ENCODE assay signal across 18 cellular contexts in genomic region chr9:132896906-132897305, GRCh38. TPM values are rescaled to one million over a fixed set of nuclear protein-coding genes. Genes with fewer than 3 reads are reported as not detected.
A peak's percentile ranks its signal among the peaks of the same experiment; 100 is the strongest.
DNase-seq lines count a peak whose midpoint lies in the region; TF ChIP-seq lines count a peak whose summit lies in the region.
"Had no signal": no experiment of that assay in that cellular context is flagged by ENCODE, and none has a peak within 500 bp of the region (broad histone marks: within the 10 kb centered on the region; RNA-seq: fewer than 3 reads in every experiment).

No MANE protein-coding gene starts in this region.

- no peaks in the 10 kb centered on the region for H3K9me3 Mint-ChIP-seq in endothelial cell (ENCODE audit: unreplicated experiment)
- H3K9me3 Mint-ChIP-seq: stimulated activated memory B cell treated with anti-CD40 and anti-IgM and Interleukin-4, amounts not matched to agents 10 μg/mL and 1 μg/mL and 100 μg/mL, for 72 hours had no signal

- H3K36me3 ChIP-seq in breast epithelium (peaks cover 13% of the 10 kb centered on the region), mammary epithelial cell (ENCODE audit: insufficient read depth, low read length) (peaks cover 4% of the 10 kb centered on the region)

- no peaks in the 10 kb centered on the region for H3K9me3 ChIP-seq in breast epithelium
- no peaks in the 10 kb centered on the region for H3K9me3 ChIP-seq in mammary epithelial cell (replicated peaks; ENCODE audit: insufficient read depth, low read length)
- H3K9me3 ChIP-seq: esophagus muscularis mucosa, SJSA1 had no signal

- H3K4me3 Mint-ChIP-seq in endothelial cell (ENCODE audit: unreplicated experiment) = peak overlapping the region; percentile 5
- H3K4me3 Mint-ChIP-seq: activated CD8-positive, alpha-beta memory T cell treated with anti-CD3 and anti-CD28 coated beads, Interleukin-2, amount 10 ng/mL, durations not matched to agents 7 days and 5 days; stimulated activated memory B cell treated with anti-CD40 and anti-IgM and Interleukin-4, amounts not matched to agents 10 μg/mL and 1 μg/mL and 100 μg/mL, for 72 hours had no signal

- TF ChIP-seq CTCF in breast epithelium (IDR thresholded peaks at IDR 0.05) = no peak
- TF ChIP-seq CTCF in mammary epithelial cell (conservative IDR thresholded peaks at IDR 0.05 in 1 of 2, IDR thresholded peaks at IDR 0.05 in 1 of 2; ENCODE audit: extremely low read depth in 1 of 2, insufficient read depth in 1 of 2, low read depth in 1 of 2, low read length in 2 of 2) = no peak
- no peak for TF ChIP-seq CTCF in endothelial cell (IDR thresholded peaks at IDR 0.05; ENCODE audit: unreplicated experiment)

- intact Hi-C loops in breast epithelium (cut with DNase I; ENCODE audit: low total_unique reads) = no loop called here
- intact Hi-C loops in mammary epithelial cell (cut with micrococcal nuclease) = no loop called here

- H3K4me1 ChIP-seq in breast epithelium (peaks cover 0 to 7% of the 10 kb centered on the region in 2 donors), mammary epithelial cell (ENCODE audit: insufficient read depth, low read length) (peaks cover 15% of the 10 kb centered on the region)
- H3K4me1 ChIP-seq: esophagus muscularis mucosa, parathyroid adenoma, SJSA1 had no signal

- no peak for TF ChIP-seq POLR2A in breast epithelium (IDR thresholded peaks at IDR 0.05)

- DNase-seq in breast epithelium (ENCODE audit: low spot score in 2 of 2) (peak in 1 of 2 donors; percentile 45), mammary epithelial cell (no peak), endothelial cell (ENCODE audit: low spot score) (no peak), inferior parietal cortex (ENCODE audit: extremely low spot score) (peak; percentile 87), superior temporal gyrus (ENCODE audit: extremely low spot score) (peak; percentile 94), ureter (ENCODE audit: low spot score) (no peak)
- DNase-seq in activated T-cell treated with anti-CD3 and anti-CD28 coated beads, Interleukin-2, amount 50 U/mL, for 48 hours = no peak
- no peak for DNase-seq in activated CD4-positive, CD25-positive, alpha-beta regulatory T cell treated with anti-CD3 and anti-CD28 coated beads, Interleukin-2, amount 50 U/mL, for 72 hours
- DNase-seq: activated CD8-positive, alpha-beta memory T cell treated with anti-CD3 and anti-CD28 coated beads, Interleukin-2, amount 10 ng/mL, durations not matched to agents 7 days and 5 days; activated effector memory CD4-positive, alpha-beta T cell treated with Interleukin-2 at 50 U/mL for 16 hours; DMS53; NCI-H1048; NCI-H2107 had no signal

- H4K20me1 ChIP-seq in mammary epithelial cell (ENCODE audit: insufficient read depth, low read length) = no peaks in the 10 kb centered on the region

- H3K9ac ChIP-seq in mammary epithelial cell (ENCODE audit: insufficient read depth, low read length) = no peak overlapping the region
- H3K9ac ChIP-seq: KMS-11, parathyroid adenoma had no signal

- peak overlapping the region; percentile 30 to 55 for H3K27ac ChIP-seq in breast epithelium
- H3K27ac ChIP-seq in mammary epithelial cell (ENCODE audit: insufficient read depth, low read depth, low read length) = no peak overlapping the region
- H3K27ac ChIP-seq: esophagus muscularis mucosa, KMS-11, parathyroid adenoma, SJSA1 had no signal

- H3K4me2 ChIP-seq in mammary epithelial cell (ENCODE audit: insufficient read depth, low read depth, low read length) = no peak overlapping the region
- H3K4me2 ChIP-seq: KMS-11 had no signal

- no peak overlapping the region for H2AFZ ChIP-seq in mammary epithelial cell (ENCODE audit: low read depth, low read length)
- H2AFZ ChIP-seq: parathyroid adenoma had no signal

- H3K79me2 ChIP-seq in mammary epithelial cell (ENCODE audit: insufficient read depth, low read length) = no peaks in the 10 kb centered on the region
- H3K79me2 ChIP-seq: parathyroid adenoma had no signal

- H3K4me3 ChIP-seq in breast epithelium = no peak overlapping the region
- no peak overlapping the region for H3K4me3 ChIP-seq in mammary epithelial cell (replicated peaks in 1 of 3; ENCODE audit: insufficient read depth in 1 of 3, low read depth in 2 of 3, low read length in 3 of 3)
- H3K4me3 ChIP-seq: esophagus muscularis mucosa, SJSA1 had no signal

- peaks cover 4% of the 10 kb centered on the region for H3K4me1 Mint-ChIP-seq in endothelial cell (ENCODE audit: unreplicated experiment)
- H3K4me1 Mint-ChIP-seq: stimulated activated memory B cell treated with anti-CD40 and anti-IgM and Interleukin-4, amounts not matched to agents 10 μg/mL and 1 μg/mL and 100 μg/mL, for 72 hours had no signal

- H3K27me3 ChIP-seq in breast epithelium (no peaks in the 10 kb centered on the region), mammary epithelial cell (ENCODE audit: insufficient read depth, low read length) (no peaks in the 10 kb centered on the region)
- H3K27me3 ChIP-seq: esophagus muscularis mucosa, SJSA1 had no signal

- peaks cover 2% of the 10 kb centered on the region for H3K27me3 Mint-ChIP-seq in endothelial cell (ENCODE audit: unreplicated experiment)
- H3K27me3 Mint-ChIP-seq: activated CD8-positive, alpha-beta memory T cell treated with anti-CD3 and anti-CD28 coated beads, Interleukin-2, amount 10 ng/mL, durations not matched to agents 7 days and 5 days; stimulated activated memory B cell treated with anti-CD40 and anti-IgM and Interleukin-4, amounts not matched to agents 10 μg/mL and 1 μg/mL and 100 μg/mL, for 72 hours had no signal

- CTCF ChIA-PET in mammary epithelial cell (lab: Charles Lee; ENCODE audit: low non-redundant PET) = no interaction called here

- H3K27ac Mint-ChIP-seq in endothelial cell (ENCODE audit: unreplicated experiment) = no peak overlapping the region
- H3K27ac Mint-ChIP-seq: activated CD8-positive, alpha-beta memory T cell treated with anti-CD3 and anti-CD28 coated beads, Interleukin-2, amount 10 ng/mL, durations not matched to agents 7 days and 5 days; stimulated activated memory B cell treated with anti-CD40 and anti-IgM and Interleukin-4, amounts not matched to agents 10 μg/mL and 1 μg/mL and 100 μg/mL, for 72 hours had no signal

- H3K36me3 Mint-ChIP-seq in endothelial cell (ENCODE audit: low read depth, unreplicated experiment) = peaks cover 57% of the 10 kb centered on the region

- dilution Hi-C loops in mammary epithelial cell (cut with HindIII; ENCODE audit: low sequenced_read_pairs) = loop anchor here (5.0 kb wide), 1 partner anchor 115 kb away; no protein-coding TSS in a partner anchor

- 40% methylated on average over 6 of the region's 6 CpGs for WGBS in mammary epithelial cell (ENCODE audit: low coverage, missing lambda C conversion rate)

- in situ Hi-C loops in mammary epithelial cell (cut with MboI; ENCODE audit: low sequenced_read_pairs in 2 of 2) = no loop called here

- BruUV-seq in mammary epithelial cell (replicated peaks; lab: Mats Ljungman, UMichigan) = no TSS peak

RNA-seq across cellular contexts. Expression of gene SPACA9, which starts 18.2 kb away (rescaled TPM):
- total RNA-seq in breast epithelium = 1 to 10 TPM; 2.9 to 5.4 (median 5.0) TPM
- total RNA-seq in mammary epithelial cell = 1 to 10 TPM; 4.5 to 7.3 TPM
- 3.9 TPM for polyA plus RNA-seq in mammary epithelial cell
- polyA minus RNA-seq in mammary epithelial cell = 3.2 TPM
- 2.7 TPM for total RNA-seq in endothelial cell (ENCODE audit: unreplicated experiment)
- total RNA-seq in ureter = 5.4 TPM

RNA-seq across cellular contexts. Expression of gene AK8, which starts 18.8 kb away (rescaled TPM):
- 1 to 10 TPM in 2 of 3 donors, under 1 TPM in 1; 0.66 to 2.6 (median 1.0) TPM for total RNA-seq in breast epithelium
- total RNA-seq in mammary epithelial cell = 1 to 10 TPM; 1.1 to 1.2 TPM
- 0.25 TPM for polyA plus RNA-seq in mammary epithelial cell
- not detected for polyA minus RNA-seq in mammary epithelial cell
- total RNA-seq in endothelial cell (ENCODE audit: unreplicated experiment) = 2.0 TPM
- 1.7 TPM for total RNA-seq in ureter

RNA-seq across cellular contexts. Expression of gene TSC1, which starts 47.5 kb away (rescaled TPM):
- 10 to 100 TPM; 38.1 to 61.9 (median 48.2) TPM for total RNA-seq in breast epithelium
- total RNA-seq in mammary epithelial cell = 10 to 100 TPM; 33.5 to 50.5 TPM
- polyA plus RNA-seq in mammary epithelial cell = 22.3 TPM
- polyA minus RNA-seq in mammary epithelial cell = 47.3 TPM
- 65.3 TPM for total RNA-seq in endothelial cell (ENCODE audit: unreplicated experiment)
- 72.8 TPM for total RNA-seq in ureter

Comparison
In these comparisons a context has a peak if more than half of its experiments do, and no peak if none do; other contexts are left out.
1. DNase-seq: peak in inferior parietal cortex (single experiment) and superior temporal gyrus (single experiment); none in mammary epithelial cell (single experiment), endothelial cell (single experiment), ureter (single experiment), activated T-cell treated with anti-CD3 and anti-CD28 coated beads, Interleukin-2, amount 50 U/mL, for 48 hours (0 of 2) and activated CD4-positive, CD25-positive, alpha-beta regulatory T cell treated with anti-CD3 and anti-CD28 coated beads, Interleukin-2, amount 50 U/mL, for 72 hours (single experiment).